Comparison of ENCODE assay signal across 11 cellular contexts in genomic region chr2:96203130-96204028, GRCh38. TPM values are rescaled to one million over a fixed set of nuclear protein-coding genes. Genes with fewer than 3 reads are reported as not detected.
DNase-seq lines count a peak whose midpoint lies in the region; ATAC-seq and TF ChIP-seq lines count a peak whose summit lies in the region.
"Had no signal": no experiment of that assay in that cellular context is flagged by ENCODE, and none has a peak within 500 bp of the region (broad histone marks: within the 10 kb centered on the region; RNA-seq: fewer than 3 reads in every experiment).

No MANE protein-coding gene starts in this region.

- WGBS in heart right ventricle, 2 donors = 71 to 73% methylated on average over 9 of the region's 9 CpGs

- H3K79me2 ChIP-seq in neural progenitor cell (ENCODE audit: low read depth) = peaks cover 98% of the 10 kb centered on the region

- no peaks in the 10 kb centered on the region for H3K9me3 ChIP-seq in heart right ventricle
- no peaks in the 10 kb centered on the region for H3K9me3 ChIP-seq in lower lobe of right lung
- no peaks in the 10 kb centered on the region for H3K9me3 ChIP-seq in neural progenitor cell (ENCODE audit: low read depth)

- TF ChIP-seq CTCF in heart right ventricle (IDR thresholded peaks at IDR 0.05) = no peak
- no peak for TF ChIP-seq CTCF in lower lobe of right lung (IDR thresholded peaks at IDR 0.05)
- TF ChIP-seq CTCF in type B pancreatic cell (conservative IDR thresholded peaks at IDR 0.05) = no peak
- no peak for TF ChIP-seq CTCF in neural progenitor cell (IDR thresholded peaks at IDR 0.05)

- peaks cover 2% of the 10 kb centered on the region for H3F3A ChIP-seq in neural progenitor cell (ENCODE audit: low read depth)

- peak overlapping the region; percentile 27 for H3K4me3 Mint-ChIP-seq in activated naive CD8-positive, alpha-beta T cell treated with anti-CD3 and anti-CD28 coated beads for 36 hours
- peak overlapping the region; percentile 51 for H3K4me3 Mint-ChIP-seq in type B pancreatic cell
- H3K4me3 Mint-ChIP-seq in neural progenitor cell = no peak overlapping the region

- intact Hi-C loops in heart right ventricle (cut with DNase I) (loop anchor here in 1 of 10 donors (10.0 kb wide), 1 partner anchor 61 kb away; the partner anchor contains the start of genes CIAO1 and TMEM127), left ventricle myocardium superior (cut with micrococcal nuclease) (no loop called here), lower lobe of right lung (cut with DNase I) (no loop called here)

- H3K27me3 Mint-ChIP-seq in activated naive CD8-positive, alpha-beta T cell treated with anti-CD3 and anti-CD28 coated beads for 36 hours = no peaks in the 10 kb centered on the region
- no peaks in the 10 kb centered on the region for H3K27me3 Mint-ChIP-seq in type B pancreatic cell
- peaks cover 3% of the 10 kb centered on the region for H3K27me3 Mint-ChIP-seq in neural progenitor cell (ENCODE audit: insufficient read depth, low read depth)

- peaks cover 0 to 5% (median 0%) of the 10 kb centered on the region in 9 donors for H3K36me3 ChIP-seq in heart right ventricle
- H3K36me3 ChIP-seq in lower lobe of right lung = no peaks in the 10 kb centered on the region
- no peaks in the 10 kb centered on the region for H3K36me3 ChIP-seq in neural progenitor cell

- no peak overlapping the region for H3K9ac ChIP-seq in neural progenitor cell
- H3K9ac ChIP-seq: parathyroid adenoma had no signal

- peaks cover 41% of the 10 kb centered on the region for H3K36me3 Mint-ChIP-seq in activated naive CD8-positive, alpha-beta T cell treated with anti-CD3 and anti-CD28 coated beads for 36 hours
- peaks cover 22% of the 10 kb centered on the region for H3K36me3 Mint-ChIP-seq in type B pancreatic cell
- H3K36me3 Mint-ChIP-seq in neural progenitor cell = peaks cover 23% of the 10 kb centered on the region

- no peak for DNase-seq in heart right ventricle
- no peak for DNase-seq in left ventricle myocardium superior
- DNase-seq in activated naive CD8-positive, alpha-beta T cell treated with anti-CD3 and anti-CD28 coated beads for 36 hours = no peak
- no peak for DNase-seq in lower lobe of right lung
- no peak for DNase-seq in type B pancreatic cell (ENCODE audit: extremely low spot score, unreplicated experiment)
- DNase-seq in neural progenitor cell (ENCODE audit: low spot score) = no peak
- DNase-seq in COR-L47 (lab: John Stamatoyannopoulos, UW) = no peak
- DNase-seq in NCI-H524 (lab: John Stamatoyannopoulos, UW) = no peak
- DNase-seq: C1 segment of cervical spinal cord, NCI-H526 treated with DMSO at 0.1 percent for 48 hours had no signal

- no peaks in the 10 kb centered on the region for H3K9me3 Mint-ChIP-seq in activated naive CD8-positive, alpha-beta T cell treated with anti-CD3 and anti-CD28 coated beads for 36 hours
- H3K9me3 Mint-ChIP-seq in type B pancreatic cell (no peaks in the 10 kb centered on the region), neural progenitor cell (no peaks in the 10 kb centered on the region)

- H3K27ac ChIP-seq in heart right ventricle = peak overlapping the region; percentile 19 to 78 (median 64)
- H3K27ac ChIP-seq in lower lobe of right lung = peak overlapping the region; percentile 62
- H3K27ac ChIP-seq in neural progenitor cell = no peak overlapping the region
- H3K27ac ChIP-seq: parathyroid adenoma had no signal

- peak overlapping the region; percentile 62 for H3K27ac Mint-ChIP-seq in activated naive CD8-positive, alpha-beta T cell treated with anti-CD3 and anti-CD28 coated beads for 36 hours
- H3K27ac Mint-ChIP-seq in type B pancreatic cell = peak overlapping the region; percentile 39
- H3K27ac Mint-ChIP-seq in neural progenitor cell = no peak overlapping the region

- no peaks in the 10 kb centered on the region for H3K27me3 ChIP-seq in heart right ventricle
- H3K27me3 ChIP-seq in lower lobe of right lung (ENCODE audit: low read depth) = no peaks in the 10 kb centered on the region
- H3K27me3 ChIP-seq in neural progenitor cell = no peaks in the 10 kb centered on the region

- H3K4me1 ChIP-seq in heart right ventricle = peaks cover 18 to 95% (median 90%) of the 10 kb centered on the region in 9 donors
- peaks cover 91% of the 10 kb centered on the region for H3K4me1 ChIP-seq in lower lobe of right lung
- peaks cover 28% of the 10 kb centered on the region for H3K4me1 ChIP-seq in neural progenitor cell

- no peak for ATAC-seq in heart right ventricle
- no peak for ATAC-seq in left ventricle myocardium superior
- no peak for ATAC-seq in lower lobe of right lung

- peak overlapping the region in 4 of 10 donors; percentile 1 to 3 (median 2) for H3K4me3 ChIP-seq in heart right ventricle
- peak overlapping the region; percentile 12 for H3K4me3 ChIP-seq in lower lobe of right lung
- no peak overlapping the region for H3K4me3 ChIP-seq in neural progenitor cell

- H3K4me2 ChIP-seq in neural progenitor cell = no peak overlapping the region

- H4K20me1 ChIP-seq in neural progenitor cell (ENCODE audit: low read depth) = peaks cover 92% of the 10 kb centered on the region

- peaks cover 72% of the 10 kb centered on the region for H3K4me1 Mint-ChIP-seq in activated naive CD8-positive, alpha-beta T cell treated with anti-CD3 and anti-CD28 coated beads for 36 hours
- H3K4me1 Mint-ChIP-seq in type B pancreatic cell (ENCODE audit: unreplicated experiment) (peaks cover 43% of the 10 kb centered on the region), neural progenitor cell (peaks cover 30% of the 10 kb centered on the region)

- H2AFZ ChIP-seq in neural progenitor cell (replicated peaks) = no peak overlapping the region
- H2AFZ ChIP-seq: parathyroid adenoma had no signal

RNA-seq across cellular contexts. Expression of gene STARD7, which starts 5.2 kb away (rescaled TPM):
- 100 to 1,000 TPM; 138 to 397 (median 191) TPM for total RNA-seq in heart right ventricle
- 100 to 1,000 TPM in 1 of 2 donors, 10 to 100 TPM in 1; 50.8 to 312 TPM for polyA plus RNA-seq in heart right ventricle
- 214 TPM for total RNA-seq in left ventricle myocardium superior
- 100 to 1,000 TPM; 229 to 231 TPM for total RNA-seq in activated naive CD8-positive, alpha-beta T cell treated with anti-CD3 and anti-CD28 coated beads for 36 hours
- 147 TPM for total RNA-seq in lower lobe of right lung
- 133 and 146 TPM in 2 replicates for total RNA-seq in type B pancreatic cell (ENCODE audit: low replicate concordance)
- total RNA-seq in neural progenitor cell (ENCODE audit: low replicate concordance) = 162 and 179 TPM in 2 replicates

RNA-seq across cellular contexts. Expression of gene DUSP2, which starts 58.1 kb away (rescaled TPM):
- total RNA-seq in heart right ventricle (1 to 10 TPM in 9 of 10 donors, under 1 TPM in 1; 0.61 to 6.8 (median 2.5) TPM), left ventricle myocardium superior (1.9 TPM), lower lobe of right lung (5.5 TPM), type B pancreatic cell (ENCODE audit: low replicate concordance) (4.3 and 4.5 TPM in 2 replicates), neural progenitor cell (ENCODE audit: low replicate concordance) (2.3 TPM in 1 of 2 replicates, not detected in the other)
- polyA plus RNA-seq in heart right ventricle = 10 to 100 TPM in 1 of 2 donors, 1 to 10 TPM in 1; 2.9 to 29.1 TPM
- total RNA-seq in activated naive CD8-positive, alpha-beta T cell treated with anti-CD3 and anti-CD28 coated beads for 36 hours = 100 to 1,000 TPM; 274 to 279 TPM

Comparison
In these comparisons a context has a peak if more than half of its experiments do, and no peak if none do; other contexts are left out.
1. RNA of gene DUSP2, which starts 58.1 kb away (total RNA-seq): 274 to 279 TPM in activated naive CD8-positive, alpha-beta T cell treated with anti-CD3 and anti-CD28 coated beads for 36 hours; 5.5 TPM in lower lobe of right lung (single experiment), 4.3 to 4.5 TPM in type B pancreatic cell, 0.61 to 6.8 TPM in heart right ventricle, 1.9 TPM in left ventricle myocardium superior (single experiment) and 2.3 TPM in neural progenitor cell; every median in the first group is over 10 times any median in the second.